21 cellular contexts compared by ENCODE assay signal in genomic region chr17:48058393-48059124, GRCh38. TPM values are rescaled to one million over a fixed set of nuclear protein-coding genes. Genes with fewer than 3 reads are reported as not detected.
DNase-seq lines count a peak whose midpoint lies in the region; ATAC-seq, FAIRE-seq and TF ChIP-seq lines count a peak whose summit lies in the region.
"Had no signal": no experiment of that assay in that cellular context is flagged by ENCODE, and none has a peak within 500 bp of the region (broad histone marks: within the 10 kb centered on the region; RNA-seq: fewer than 3 reads in every experiment).

No MANE protein-coding gene starts in this region.

- DNase-seq in activated CD4-positive, alpha-beta T cell treated with anti-CD3 and anti-CD28 coated beads, Interleukin-2, amount 10 ng/mL, durations not matched to agents 7 days and 5 days: no peak
- no peak for DNase-seq in activated CD4-positive, alpha-beta T cell treated with anti-CD3 and anti-CD28 coated beads for 1 hour
- DNase-seq in HFFc6 (no peak), astrocyte (ENCODE audit: low read depth) (no peak), progenitor cell of endocrine pancreas (ENCODE audit: low spot score, unreplicated experiment) (no peak), BE2C (no peak), lower leg skin (ENCODE audit: low spot score in 2 of 2) (no peak)
- DNase-seq: activated CD4-positive, CD25-positive, alpha-beta regulatory T cell treated with anti-CD3 and anti-CD28 coated beads, Interleukin-2, amount 50 U/mL, for 72 hours; C1 segment of cervical spinal cord; GF-D8; head of caudate nucleus; lower lobe of right lung; NCI-H1417; NCI-H2171 treated with DMSO at 0.1 percent for 48 hours; NCI-H774; small intestine; tibial artery had no signal

- peak overlapping the region; percentile 11 for H3K27ac Mint-ChIP-seq in activated CD4-positive, alpha-beta T cell treated with anti-CD3 and anti-CD28 coated beads, Interleukin-2, amount 10 ng/mL, durations not matched to agents 7 days and 5 days
- H3K27ac Mint-ChIP-seq in HFFc6: peak overlapping the region; percentile 46
- H3K27ac Mint-ChIP-seq in astrocyte (ENCODE audit: unreplicated experiment): peak overlapping the region; percentile 77
- peak overlapping the region; percentile 71 for H3K27ac Mint-ChIP-seq in progenitor cell of endocrine pancreas

- H3K9me3 Mint-ChIP-seq in activated CD4-positive, alpha-beta T cell treated with anti-CD3 and anti-CD28 coated beads, Interleukin-2, amount 10 ng/mL, durations not matched to agents 7 days and 5 days: no peaks in the 10 kb centered on the region
- H3K9me3 Mint-ChIP-seq in HFFc6: no peaks in the 10 kb centered on the region
- no peaks in the 10 kb centered on the region for H3K9me3 Mint-ChIP-seq in astrocyte (ENCODE audit: unreplicated experiment)
- H3K9me3 Mint-ChIP-seq in progenitor cell of endocrine pancreas (ENCODE audit: low read depth): no peaks in the 10 kb centered on the region

- H3K4me1 ChIP-seq in astrocyte (ENCODE audit: insufficient read depth, low read length): peaks cover 18% of the 10 kb centered on the region
- peaks cover 14% of the 10 kb centered on the region for H3K4me1 ChIP-seq in BE2C

- no peak overlapping the region for H2AFZ ChIP-seq in astrocyte (ENCODE audit: low read depth, low read length)
- H2AFZ ChIP-seq: parathyroid adenoma had no signal

- FAIRE-seq in astrocyte (lab: Jason Lieb, UNC): no peak
- FAIRE-seq: GM12891, small intestine had no signal

- no peak for TF ChIP-seq CTCF in HFFc6 (IDR thresholded peaks at IDR 0.05)
- no peak for TF ChIP-seq CTCF in astrocyte (IDR thresholded peaks at IDR 0.05; ENCODE audit: insufficient read depth, low read depth, low read length)
- TF ChIP-seq CTCF in progenitor cell of endocrine pancreas (IDR thresholded peaks at IDR 0.05; ENCODE audit: unreplicated experiment): no peak
- no peak for TF ChIP-seq CTCF in BE2C (IDR thresholded peaks at IDR 0.05; ENCODE audit: low read depth, low read length)
- no peak for TF ChIP-seq CTCF in lower leg skin (IDR thresholded peaks at IDR 0.05)

- peaks cover 25% of the 10 kb centered on the region for H3K4me1 Mint-ChIP-seq in activated CD4-positive, alpha-beta T cell treated with anti-CD3 and anti-CD28 coated beads, Interleukin-2, amount 10 ng/mL, durations not matched to agents 7 days and 5 days
- H3K4me1 Mint-ChIP-seq in HFFc6 (ENCODE audit: low read depth): peaks cover 49% of the 10 kb centered on the region
- peaks cover 38% of the 10 kb centered on the region for H3K4me1 Mint-ChIP-seq in astrocyte (ENCODE audit: low read depth, unreplicated experiment)
- peaks cover 16% of the 10 kb centered on the region for H3K4me1 Mint-ChIP-seq in progenitor cell of endocrine pancreas (ENCODE audit: low read depth)

- CTCF ChIA-PET in activated CD4-positive, alpha-beta T cell treated with anti-CD3 and anti-CD28 coated beads, Interleukin-2, amount 10 ng/mL, durations not matched to agents 7 days and 5 days (lab: Charles Lee): interaction anchor here (0.6 to 1.9 kb wide), 7 partner anchors 10 to 830 kb away, joined by 3 to 16 read pairs (median 3); partner anchors contain the start of gene NFE2L1

- TF ChIP-seq POLR2A in lower leg skin (IDR thresholded peaks at IDR 0.05): no peak

- H3K36me3 Mint-ChIP-seq in activated CD4-positive, alpha-beta T cell treated with anti-CD3 and anti-CD28 coated beads, Interleukin-2, amount 10 ng/mL, durations not matched to agents 7 days and 5 days (ENCODE audit: low read depth): peaks cover 58% of the 10 kb centered on the region
- H3K36me3 Mint-ChIP-seq in HFFc6 (ENCODE audit: low read depth): peaks cover 45% of the 10 kb centered on the region
- peaks cover 60% of the 10 kb centered on the region for H3K36me3 Mint-ChIP-seq in astrocyte (ENCODE audit: low read depth, unreplicated experiment)
- H3K36me3 Mint-ChIP-seq in progenitor cell of endocrine pancreas (ENCODE audit: insufficient read depth): peaks cover 21% of the 10 kb centered on the region

- intact Hi-C loops in lower leg skin (cut with DNase I; ENCODE audit: low total_unique reads): no loop called here

- H3K79me2 ChIP-seq in astrocyte (ENCODE audit: insufficient read depth, low read length): peaks cover 67% of the 10 kb centered on the region

- ATAC-seq in HG03045 (IDR thresholded peaks at IDR 0.05; ENCODE audit: unreplicated experiment): no peak
- ATAC-seq: lower lobe of right lung had no signal

- H3K27me3 ChIP-seq in astrocyte (ENCODE audit: insufficient read depth, low read length) (no peaks in the 10 kb centered on the region), BE2C (no peaks in the 10 kb centered on the region)
- H3K27me3 ChIP-seq: cardiac muscle cell, tibial artery had no signal

- no peak overlapping the region for H3K4me2 ChIP-seq in astrocyte (ENCODE audit: low read length)

- H3K27me3 Mint-ChIP-seq in activated CD4-positive, alpha-beta T cell treated with anti-CD3 and anti-CD28 coated beads, Interleukin-2, amount 10 ng/mL, durations not matched to agents 7 days and 5 days: no peaks in the 10 kb centered on the region
- H3K27me3 Mint-ChIP-seq in HFFc6 (ENCODE audit: insufficient read depth): peaks cover 6% of the 10 kb centered on the region
- H3K27me3 Mint-ChIP-seq in astrocyte (ENCODE audit: low read depth, unreplicated experiment): no peaks in the 10 kb centered on the region
- H3K27me3 Mint-ChIP-seq in progenitor cell of endocrine pancreas: no peaks in the 10 kb centered on the region

- peaks cover 77% of the 10 kb centered on the region for H4K20me1 ChIP-seq in astrocyte (ENCODE audit: insufficient read depth, low read length)

- 85 to 86% methylated on average over 9 to 10 of the region's 11 CpGs for WGBS in lower leg skin, 2 donors

- H3K4me3 ChIP-seq in astrocyte (ENCODE audit: insufficient read depth, low read depth, low read length) (no peak overlapping the region), BE2C (ENCODE audit: low read depth, low read length) (no peak overlapping the region), lower leg skin (ENCODE audit: low read depth, poor library complexity, severe bottlenecking) (no peak overlapping the region)
- H3K4me3 ChIP-seq: cardiac muscle cell, lower lobe of right lung, tibial artery had no signal

- H3K9me3 ChIP-seq in astrocyte (ENCODE audit: insufficient read depth, low read depth, low read length) (no peaks in the 10 kb centered on the region), BE2C (no peaks in the 10 kb centered on the region)
- H3K9me3 ChIP-seq: lower lobe of right lung, tibial artery had no signal

- peaks cover 43% of the 10 kb centered on the region for H3K36me3 ChIP-seq in astrocyte (ENCODE audit: insufficient read depth, low read length)
- H3K36me3 ChIP-seq in BE2C: peaks cover 82% of the 10 kb centered on the region

- no peak overlapping the region for H3K27ac ChIP-seq in astrocyte (ENCODE audit: low read depth, low read length)
- H3K27ac ChIP-seq: cardiac muscle cell, lower lobe of right lung, parathyroid adenoma had no signal

- POLR2A ChIA-PET in activated CD4-positive, alpha-beta T cell treated with anti-CD3 and anti-CD28 coated beads, Interleukin-2, amount 10 ng/mL, durations not matched to agents 7 days and 5 days (lab: Charles Lee): interaction anchor here (0.5 kb wide), 1 partner anchor 11 kb away, joined by 3 read pairs; no protein-coding TSS in a partner anchor

- no peak overlapping the region for H3K9ac ChIP-seq in astrocyte (ENCODE audit: low read length)
- H3K9ac ChIP-seq: parathyroid adenoma had no signal

- H3K4me3 Mint-ChIP-seq in activated CD4-positive, alpha-beta T cell treated with anti-CD3 and anti-CD28 coated beads, Interleukin-2, amount 10 ng/mL, durations not matched to agents 7 days and 5 days: no peak overlapping the region
- no peak overlapping the region for H3K4me3 Mint-ChIP-seq in HFFc6
- H3K4me3 Mint-ChIP-seq in astrocyte (ENCODE audit: unreplicated experiment): no peak overlapping the region
- H3K4me3 Mint-ChIP-seq in progenitor cell of endocrine pancreas (ENCODE audit: low read depth): no peak overlapping the region

RNA-seq across cellular contexts. Expression of gene NFE2L1, which starts 10.4 kb away (rescaled TPM):
- 10 to 100 TPM; 53.2 to 65.9 TPM for total RNA-seq in activated CD4-positive, alpha-beta T cell treated with anti-CD3 and anti-CD28 coated beads, Interleukin-2, amount 10 ng/mL, durations not matched to agents 7 days and 5 days
- total RNA-seq in HFFc6 (2021; fragmentation: NEBNext Ultra II Directional; extraction: Animal tissue kit (Norgen Biotek cat#: 25700)): 100 to 1,000 TPM; 181 to 207 (median 193) TPM
- total RNA-seq in astrocyte (344 and 348 TPM in 2 replicates), progenitor cell of endocrine pancreas (123 and 124 TPM in 2 replicates), lower leg skin (100 to 1,000 TPM in 3 of 4 donors, 10 to 100 TPM in 1; 97.2 to 158 (median 117) TPM)
- 506 TPM for polyA plus RNA-seq in BE2C (2012; ENCODE audit: insufficient read depth, insufficient read length, low read depth)

RNA-seq across cellular contexts. Expression of gene COPZ2, which starts 21.0 kb away (rescaled TPM):
- 1 to 10 TPM; 3.4 to 4.0 TPM for total RNA-seq in activated CD4-positive, alpha-beta T cell treated with anti-CD3 and anti-CD28 coated beads, Interleukin-2, amount 10 ng/mL, durations not matched to agents 7 days and 5 days
- total RNA-seq in HFFc6 (2021; fragmentation: NEBNext Ultra II Directional; extraction: Animal tissue kit (Norgen Biotek cat#: 25700)): 100 to 1,000 TPM; 209 to 260 (median 211) TPM
- total RNA-seq in astrocyte: 25.1 and 38.3 TPM in 2 replicates
- 0.64 TPM in 1 of 2 replicates, not detected in the other for total RNA-seq in progenitor cell of endocrine pancreas
- polyA plus RNA-seq in BE2C (2012; ENCODE audit: insufficient read depth, insufficient read length, low read depth): 9.3 TPM
- 10 to 100 TPM in 3 of 4 donors, 1 to 10 TPM in 1; 9.1 to 16.9 (median 12.9) TPM for total RNA-seq in lower leg skin

RNA-seq across cellular contexts. Expression of gene CBX1, which starts 42.7 kb away (rescaled TPM):
- total RNA-seq in activated CD4-positive, alpha-beta T cell treated with anti-CD3 and anti-CD28 coated beads, Interleukin-2, amount 10 ng/mL, durations not matched to agents 7 days and 5 days: 10 to 100 TPM; 63.6 to 64.8 TPM
- total RNA-seq in HFFc6 (2021; fragmentation: NEBNext Ultra II Directional; extraction: Animal tissue kit (Norgen Biotek cat#: 25700)): 10 to 100 TPM; 62.2 to 82.1 (median 74.0) TPM
- total RNA-seq in astrocyte (62.8 and 69.3 TPM in 2 replicates), progenitor cell of endocrine pancreas (177 and 181 TPM in 2 replicates), lower leg skin (10 to 100 TPM; 23.2 to 33.5 (median 25.6) TPM)
- polyA plus RNA-seq in BE2C (2012; ENCODE audit: insufficient read depth, insufficient read length, low read depth): 67.8 TPM

RNA-seq across cellular contexts. Expression of gene SNX11, which starts 49.0 kb away (rescaled TPM):
- total RNA-seq in activated CD4-positive, alpha-beta T cell treated with anti-CD3 and anti-CD28 coated beads, Interleukin-2, amount 10 ng/mL, durations not matched to agents 7 days and 5 days: 10 to 100 TPM; 21.2 to 22.4 TPM
- 10 to 100 TPM; 16.5 to 21.9 (median 19.6) TPM for total RNA-seq in HFFc6 (2021; fragmentation: NEBNext Ultra II Directional; extraction: Animal tissue kit (Norgen Biotek cat#: 25700))
- total RNA-seq in astrocyte (30.4 and 33.3 TPM in 2 replicates), progenitor cell of endocrine pancreas (16.8 and 19.4 TPM in 2 replicates), lower leg skin (10 to 100 TPM; 11.1 to 15.7 (median 13.0) TPM)
- 15.1 TPM for polyA plus RNA-seq in BE2C (2012; ENCODE audit: insufficient read depth, insufficient read length, low read depth)

Comparison
In these comparisons a context has a peak if more than half of its experiments do, and no peak if none do; other contexts are left out.
1. H3K27ac Mint-ChIP-seq: peak in every context shown above with its lines; median percentile 77 in astrocyte; 71 in progenitor cell of endocrine pancreas; 46 in HFFc6; 11 in activated CD4-positive, alpha-beta T cell treated with anti-CD3 and anti-CD28 coated beads, Interleukin-2, amount 10 ng/mL, durations not matched to agents 7 days and 5 days.